In genomic region chr10:5944389-5945202, GRCh38 we compare ENCODE assay signal across 8 cellular contexts. TPM values are rescaled to one million over a fixed set of nuclear protein-coding genes. Genes with fewer than 3 reads are reported as not detected.
DNase-seq lines count a peak whose midpoint lies in the region; ATAC-seq and TF ChIP-seq lines count a peak whose summit lies in the region.

No MANE protein-coding gene starts in this region.

- H3K36me3 ChIP-seq in PC-3 (ENCODE audit: low read depth, low read length) = no peaks in the 10 kb centered on the region
- H3K36me3 ChIP-seq in esophagus muscularis mucosa = no peaks in the 10 kb centered on the region
- H3K36me3 ChIP-seq in neutrophil = no peaks in the 10 kb centered on the region
- H3K36me3 ChIP-seq in OCI-LY7 (ENCODE audit: insufficient read depth, low read length) = no peaks in the 10 kb centered on the region

- peak overlapping the region; percentile 30; the same call in 1 of the 2 replicates for H2AFZ ChIP-seq in PC-3 (ENCODE audit: low read length)
- no peak overlapping the region for H2AFZ ChIP-seq in OCI-LY7 (ENCODE audit: low read length)

- H3K4me1 ChIP-seq in PC-3 (ENCODE audit: insufficient read depth, low read length) (peaks cover 27% of the 10 kb centered on the region), esophagus muscularis mucosa (peaks cover 43 to 66% (median 64%) of the 10 kb centered on the region in 4 donors), neutrophil (ENCODE audit: control insufficient read depth in 1 of 2, insufficient read depth in 1 of 2, low read depth in 1 of 2, low read length in 1 of 2) (peaks cover 17 to 28% of the 10 kb centered on the region in 2 experiments), OCI-LY7 (ENCODE audit: insufficient read depth, low read length, poor library complexity, severe bottlenecking) (no peaks in the 10 kb centered on the region)

- TF ChIP-seq CTCF in PC-3 (conservative IDR thresholded peaks at IDR 0.05; ENCODE audit: low read depth, low read length) (no peak), esophagus muscularis mucosa (IDR thresholded peaks at IDR 0.05) (no peak), neutrophil (IDR thresholded peaks at IDR 0.05) (no peak), OCI-LY7 (conservative IDR thresholded peaks at IDR 0.05; ENCODE audit: low read length) (no peak)

- H3K27ac ChIP-seq in PC-3 (ENCODE audit: low read length) = peak overlapping the region; percentile 100
- H3K27ac ChIP-seq in esophagus muscularis mucosa (replicated peaks in 1 of 4) = peak overlapping the region; percentile 76 to 84 (median 82)
- H3K27ac ChIP-seq in neutrophil = peak overlapping the region; percentile 65
- H3K27ac ChIP-seq in OCI-LY7 (ENCODE audit: low read depth, low read length, poor library complexity, severe bottlenecking) = no peak overlapping the region

- H4K20me1 ChIP-seq in PC-3 (ENCODE audit: low read length) = no peaks in the 10 kb centered on the region
- no peaks in the 10 kb centered on the region for H4K20me1 ChIP-seq in OCI-LY7 (ENCODE audit: insufficient read depth, low read length)

- H3K4me2 ChIP-seq in PC-3 (ENCODE audit: low read length) (peak overlapping the region; percentile 71), OCI-LY7 (ENCODE audit: low read length) (no peak overlapping the region)

- H3K9me2 ChIP-seq in PC-3 (replicated peaks; ENCODE audit: low read length) = no peaks in the 10 kb centered on the region
- no peaks in the 10 kb centered on the region for H3K9me2 ChIP-seq in OCI-LY7 (ENCODE audit: insufficient read depth, low read length)

- 29% methylated on average over 7 of the region's 7 CpGs for WGBS in esophagus muscularis mucosa

- DNase-seq in Ammon's horn (ENCODE audit: low spot score) = peak; percentile 44
- peak; percentile 89 for DNase-seq in PC-3
- DNase-seq in esophagus muscularis mucosa (ENCODE audit: extremely low spot score) = no peak
- DNase-seq in OCI-LY7 (ENCODE audit: low spot score) = no peak

- BruUV-seq in PC-3 (replicated peaks; lab: Mats Ljungman, UMichigan) (TSS peak; percentile 91), OCI-LY7 (replicated peaks; lab: Mats Ljungman, UMichigan) (no TSS peak)

- CTCF ChIA-PET in PC-3 (lab: Charles Lee) = no interaction called here
- CTCF ChIA-PET in OCI-LY7 (lab: Charles Lee; ENCODE audit: unreplicated experiment) = interaction anchor here (0.7 kb wide), 1 partner anchor 251 kb away, joined by 3 read pairs; no protein-coding TSS in a partner anchor

- peak overlapping the region; percentile 90 for H3K9ac ChIP-seq in PC-3 (ENCODE audit: low read length)

- H3K79me2 ChIP-seq in PC-3 (ENCODE audit: low read length) (no peaks in the 10 kb centered on the region), OCI-LY7 (ENCODE audit: insufficient read depth, low read depth, low read length) (no peaks in the 10 kb centered on the region)

- H3F3A ChIP-seq in PC-3 (ENCODE audit: low read length, unreplicated experiment) = no peaks in the 10 kb centered on the region

- TF ChIP-seq POLR2A in esophagus muscularis mucosa (IDR thresholded peaks at IDR 0.05; ENCODE audit: low read depth) = no peak

- ATAC-seq in PC-3 (peak; percentile 69), HG03342 (IDR thresholded peaks at IDR 0.05; ENCODE audit: unreplicated experiment) (no peak), HG03175 (IDR thresholded peaks at IDR 0.05; ENCODE audit: unreplicated experiment) (no peak), HG03439 (IDR thresholded peaks at IDR 0.05; ENCODE audit: unreplicated experiment) (no peak)

- peak; percentile 12 for TF ChIP-seq EP300 in esophagus muscularis mucosa (IDR thresholded peaks at IDR 0.05)

- H3K27me3 ChIP-seq in PC-3 (ENCODE audit: low read length) (no peaks in the 10 kb centered on the region), esophagus muscularis mucosa (peaks cover 0 to 10% (median 0%) of the 10 kb centered on the region in 4 donors), neutrophil (no peaks in the 10 kb centered on the region)

- H3K4me3 ChIP-seq in PC-3 (ENCODE audit: low read length) = peak overlapping the region; percentile 31; the same call in 1 of the 2 replicates
- peak overlapping the region; percentile 27 to 48 (median 44) for H3K4me3 ChIP-seq in esophagus muscularis mucosa
- peak overlapping the region in 1 of 2 experiments; percentile 57 for H3K4me3 ChIP-seq in neutrophil (ENCODE audit: low read depth in 1 of 2, low read length in 1 of 2)
- no peak overlapping the region for H3K4me3 ChIP-seq in OCI-LY7 (ENCODE audit: low read depth, low read length, poor library complexity, severe bottlenecking)

- no peaks in the 10 kb centered on the region for H3K9me3 ChIP-seq in PC-3 (ENCODE audit: low read length)
- H3K9me3 ChIP-seq in esophagus muscularis mucosa = no peaks in the 10 kb centered on the region
- H3K9me3 ChIP-seq in neutrophil = no peaks in the 10 kb centered on the region
- H3K9me3 ChIP-seq in OCI-LY7 (ENCODE audit: low read length) = no peaks in the 10 kb centered on the region

- intact Hi-C loops in PC-3 (cut with micrococcal nuclease) = loop anchor here (5.0 kb wide), 1 partner anchor 143 kb away; the partner anchor contains the start of gene RBM17
- intact Hi-C loops in esophagus muscularis mucosa (cut with DNase I) = loop anchor here (5.0 kb wide), 1 partner anchor 143 kb away; the partner anchor contains the start of gene RBM17
- intact Hi-C loops in OCI-LY7 (cut with micrococcal nuclease; ENCODE audit: unreplicated experiment) = loop anchor here (10.0 kb wide), 1 partner anchor 460 kb away; no protein-coding TSS in a partner anchor

- POLR2A ChIA-PET in PC-3 (lab: Charles Lee; ENCODE audit: unreplicated experiment) = interaction anchor here (0.6 to 1.0 kb wide), 2 partner anchors 101 to 1997 kb away, joined by 4 to 6 read pairs; no protein-coding TSS in a partner anchor
- POLR2A ChIA-PET in OCI-LY7 (lab: Charles Lee) = interaction anchor here (1.5 kb wide), 1 partner anchor 9 kb away, joined by 8 read pairs; no protein-coding TSS in a partner anchor

RNA-seq across cellular contexts. Expression of gene IL15RA, which starts 32.7 kb away (rescaled TPM):
- total RNA-seq in PC-3 (2014; rRNA removed) (4.4 and 5.9 TPM in 2 replicates), esophagus muscularis mucosa (10 to 100 TPM; 19.5 to 30.1 (median 24.2) TPM), OCI-LY7 (2022) (5.9 and 7.6 TPM in 2 replicates)
- total RNA-seq in OCI-LY7 (2014; rRNA removed; shearing (Covaris generic)) = 5.5 and 14.5 TPM in 2 replicates

RNA-seq across cellular contexts. Expression of gene FBH1, which starts 54.6 kb away (rescaled TPM):
- 22.0 and 33.2 TPM in 2 replicates for total RNA-seq in PC-3 (2014; rRNA removed)
- 10 to 100 TPM; 90.3 to 93.0 (median 92.3) TPM for total RNA-seq in esophagus muscularis mucosa
- total RNA-seq in OCI-LY7 (2014; rRNA removed; shearing (Covaris generic)) = 61.9 and 65.6 TPM in 2 replicates
- 58.1 and 67.4 TPM in 2 replicates for total RNA-seq in OCI-LY7 (2022)

RNA-seq across cellular contexts. Expression of gene ANKRD16, which starts 54.9 kb away (rescaled TPM):
- 4.9 and 7.2 TPM in 2 replicates for total RNA-seq in PC-3 (2014; rRNA removed)
- total RNA-seq in esophagus muscularis mucosa = 1 to 10 TPM; 5.1 to 9.0 (median 5.9) TPM
- 7.9 and 15.2 TPM in 2 replicates for total RNA-seq in OCI-LY7 (2014; rRNA removed; shearing (Covaris generic))
- total RNA-seq in OCI-LY7 (2022) = 12.0 and 15.0 TPM in 2 replicates

Comparison
In these comparisons a context has a peak if more than half of its experiments do, and no peak if none do; other contexts are left out.
1. DNase-seq: peak in Ammon's horn (single experiment) and PC-3 (single experiment); none in esophagus muscularis mucosa (single experiment) and OCI-LY7 (single experiment).